In genomic region chr12:133080619-133081407, GRCh38 we compare ENCODE assay signal across 8 cellular contexts. TPM values are rescaled to one million over a fixed set of nuclear protein-coding genes. Genes with fewer than 3 reads are reported as not detected.
DNase-seq lines count a peak whose midpoint lies in the region; ATAC-seq lines count a peak whose summit lies in the region.

TSS of gene ZNF140 (plus strand) at chr12:133080923. CDS start at chr12:133081321, 398 bp downstream.

- ATAC-seq in GM19438 (IDR thresholded peaks at IDR 0.05; ENCODE audit: low read depth, unreplicated experiment): peak; percentile 78
- peak; percentile 29 for ATAC-seq in HG03575 (IDR thresholded peaks at IDR 0.05; ENCODE audit: extremely low read depth, insufficient number of reproducible peaks, low FRiP score, unreplicated experiment)
- ATAC-seq in activated CD8-positive, alpha-beta memory T cell treated with anti-CD3 and anti-CD28 coated beads, Interleukin-2, amount 10 ng/mL, durations not matched to agents 7 days and 5 days: peak; percentile 72

- no peaks in the 10 kb centered on the region for H3K27me3 Mint-ChIP-seq in activated CD8-positive, alpha-beta memory T cell treated with anti-CD3 and anti-CD28 coated beads, Interleukin-2, amount 10 ng/mL, durations not matched to agents 7 days and 5 days

- CTCF ChIA-PET in activated CD8-positive, alpha-beta memory T cell treated with anti-CD3 and anti-CD28 coated beads, Interleukin-2, amount 10 ng/mL, durations not matched to agents 7 days and 5 days (lab: Charles Lee): interaction anchor here (1.0 to 2.1 kb wide), 5 partner anchors 50 to 124 kb away, joined by 3 to 10 read pairs (median 6); partner anchors contain the start of genes ZNF10, ZNF268 and ZNF891

- DNase-seq in COLO829 (ENCODE audit: low spot score) (peak; percentile 67), NOMO-1 (lab: John Stamatoyannopoulos, UW; ENCODE audit: unreplicated experiment in 2 of 2) (peak; percentile 97), epidermal melanocyte (ENCODE audit: insufficient read length, low spot score) (peak; percentile 74), middle frontal gyrus (ENCODE audit: extremely low spot score, low spot score) (peak; percentile 97)
- DNase-seq in activated CD8-positive, alpha-beta memory T cell treated with anti-CD3 and anti-CD28 coated beads, Interleukin-2, amount 10 ng/mL, durations not matched to agents 7 days and 5 days: peak; percentile 97
- DNase-seq in stimulated activated CD8-positive, alpha-beta memory T cell treated with anti-CD3 and anti-CD28 coated beads, Interleukin-2, amount 100 ng/mL, for 48 hours (ENCODE audit: low read depth in 2 of 2): peak; percentile 88 to 90

- peaks cover 58% of the 10 kb centered on the region for H3K36me3 Mint-ChIP-seq in activated CD8-positive, alpha-beta memory T cell treated with anti-CD3 and anti-CD28 coated beads, Interleukin-2, amount 10 ng/mL, durations not matched to agents 7 days and 5 days

- H3K27ac Mint-ChIP-seq in activated CD8-positive, alpha-beta memory T cell treated with anti-CD3 and anti-CD28 coated beads, Interleukin-2, amount 10 ng/mL, durations not matched to agents 7 days and 5 days: no peak within 1 kb of the TSS

- H3K4me3 Mint-ChIP-seq in activated CD8-positive, alpha-beta memory T cell treated with anti-CD3 and anti-CD28 coated beads, Interleukin-2, amount 10 ng/mL, durations not matched to agents 7 days and 5 days: no peak within 1 kb of the TSS

- peaks cover 10% of the 10 kb centered on the region for H3K4me1 Mint-ChIP-seq in activated CD8-positive, alpha-beta memory T cell treated with anti-CD3 and anti-CD28 coated beads, Interleukin-2, amount 10 ng/mL, durations not matched to agents 7 days and 5 days

- peaks cover 32% of the 10 kb centered on the region for H3K9me3 Mint-ChIP-seq in activated CD8-positive, alpha-beta memory T cell treated with anti-CD3 and anti-CD28 coated beads, Interleukin-2, amount 10 ng/mL, durations not matched to agents 7 days and 5 days (ENCODE audit: low read depth)

RNA-seq across cellular contexts. Expression of gene ZNF140, which starts in this region (rescaled TPM):
- 10 to 100 TPM; 11.2 to 13.6 TPM for total RNA-seq in activated CD8-positive, alpha-beta memory T cell treated with anti-CD3 and anti-CD28 coated beads, Interleukin-2, amount 10 ng/mL, durations not matched to agents 7 days and 5 days

Comparison
In these comparisons a context has a peak if more than half of its experiments do, and no peak if none do; other contexts are left out.
1. Peak in every context shown above with its lines: DNase-seq and ATAC-seq.